Comparison of ENCODE assay signal across 19 cellular contexts in genomic region chr3:58573638-58574037, GRCh38. TPM values are rescaled to one million over a fixed set of nuclear protein-coding genes. Genes with fewer than 3 reads are reported as not detected.
DNase-seq lines count a peak whose midpoint lies in the region; ATAC-seq and TF ChIP-seq lines count a peak whose summit lies in the region.
"Had no signal": no experiment of that assay in that cellular context is flagged by ENCODE, and none has a peak within 500 bp of the region (broad histone marks: within the 10 kb centered on the region; RNA-seq: fewer than 3 reads in every experiment).

No MANE protein-coding gene starts in this region.

- peaks cover 0 to 25% (median 2%) of the 10 kb centered on the region in 4 donors for H3K36me3 ChIP-seq in esophagus muscularis mucosa
- no peaks in the 10 kb centered on the region for H3K36me3 ChIP-seq in hepatocyte (replicated peaks; ENCODE audit: insufficient read depth, low read depth)
- H3K36me3 ChIP-seq in suprapubic skin: no peaks in the 10 kb centered on the region

- H3K27ac ChIP-seq in esophagus muscularis mucosa (replicated peaks in 1 of 4) (peak overlapping the region in 3 of 4 donors; percentile 18 to 28 (median 22)), hepatocyte (no peak overlapping the region), suprapubic skin (no peak overlapping the region)

- no peaks in the 10 kb centered on the region for H3K79me2 ChIP-seq in hepatocyte

- H3K4me2 ChIP-seq in hepatocyte: no peak overlapping the region

- ATAC-seq in GM19324 (IDR thresholded peaks at IDR 0.05; ENCODE audit: low FRiP score, unreplicated experiment): no peak
- ATAC-seq: activated CD8-positive, alpha-beta memory T cell treated with anti-CD3 and anti-CD28 coated beads, Interleukin-2, amount 10 ng/mL, durations not matched to agents 7 days and 5 days; CD8-positive, alpha-beta T cell had no signal

- H3K27me3 ChIP-seq in esophagus muscularis mucosa (no peaks in the 10 kb centered on the region), hepatocyte (no peaks in the 10 kb centered on the region), suprapubic skin (no peaks in the 10 kb centered on the region)

- no peaks in the 10 kb centered on the region for H4K20me1 ChIP-seq in hepatocyte (ENCODE audit: insufficient read depth, poor library complexity, severe bottlenecking)

- DNase-seq in M059J (ENCODE audit: low read depth) (peak; percentile 20), esophagus muscularis mucosa (ENCODE audit: extremely low spot score) (no peak), hepatocyte (ENCODE audit: low spot score) (peak; percentile 14), suprapubic skin (ENCODE audit: low spot score in 2 of 2) (peak in 1 of 2 donors; percentile 63), SHP77 treated with DMSO at 0.1 percent for 48 hours (lab: John Stamatoyannopoulos, UW) (no peak), SK-N-DZ (ENCODE audit: low spot score) (no peak), middle frontal gyrus (ENCODE audit: extremely low spot score, low spot score) (no peak)
- DNase-seq: activated CD4-positive, alpha-beta T cell treated with anti-CD3 and anti-CD28 coated beads for 4 hours; activated CD8-positive, alpha-beta memory T cell treated with anti-CD3 and anti-CD28 coated beads, Interleukin-2, amount 10 ng/mL, durations not matched to agents 7 days and 5 days; activated naive CD8-positive, alpha-beta T cell treated with anti-CD3 and anti-CD28 coated beads for 36 hours; CD8-positive, alpha-beta T cell; effector CD4-positive, alpha-beta T cell; HFFc6; islet precursor cell; KG1; NCI-H1092; NCI-H2029 treated with DMSO at 0.1 percent for 48 hours had no signal

- TF ChIP-seq EP300 in esophagus muscularis mucosa (IDR thresholded peaks at IDR 0.05): no peak
- no peak for TF ChIP-seq EP300 in suprapubic skin (IDR thresholded peaks at IDR 0.05)

- H3K4me1 ChIP-seq in esophagus muscularis mucosa (peaks cover 25 to 62% (median 59%) of the 10 kb centered on the region in 4 donors), hepatocyte (ENCODE audit: insufficient read depth) (peaks cover 5% of the 10 kb centered on the region), suprapubic skin (peaks cover 37% of the 10 kb centered on the region)

- TF ChIP-seq CTCF in esophagus muscularis mucosa (IDR thresholded peaks at IDR 0.05) (no peak), hepatocyte (IDR thresholded peaks at IDR 0.05; ENCODE audit: poor library complexity) (no peak), suprapubic skin (IDR thresholded peaks at IDR 0.05) (no peak)

- H3K9me3 ChIP-seq in esophagus muscularis mucosa (no peaks in the 10 kb centered on the region), hepatocyte (ENCODE audit: low read depth) (no peaks in the 10 kb centered on the region), suprapubic skin (no peaks in the 10 kb centered on the region)

- 64% methylated on average over 7 of the region's 7 CpGs for WGBS in esophagus muscularis mucosa
- 63% methylated on average over 7 of the region's 7 CpGs for WGBS in hepatocyte (ENCODE audit: low lambda C conversion rate, missing lambda C conversion rate)
- WGBS in suprapubic skin: 41% methylated on average over 6 of the region's 7 CpGs

- H3K9me2 ChIP-seq in hepatocyte (replicated peaks; ENCODE audit: insufficient read depth): no peaks in the 10 kb centered on the region

- TF ChIP-seq POLR2A in esophagus muscularis mucosa (IDR thresholded peaks at IDR 0.05; ENCODE audit: low read depth) (no peak), suprapubic skin (IDR thresholded peaks at IDR 0.05) (no peak)

- no peak overlapping the region for H2AFZ ChIP-seq in hepatocyte

- H3K4me3 ChIP-seq in esophagus muscularis mucosa (peak overlapping the region in 2 of 4 donors; percentile 2 to 57), hepatocyte (no peak overlapping the region), suprapubic skin (peak overlapping the region; percentile 36)

- intact Hi-C loops in esophagus muscularis mucosa (cut with DNase I): no loop called here

RNA-seq across cellular contexts. Expression of gene FAM107A, which starts 3.6 kb away (rescaled TPM):
- 0.12 and 0.42 TPM in 2 replicates for total RNA-seq in M059J (2014; rRNA removed; shearing (Covaris generic))
- total RNA-seq in esophagus muscularis mucosa (100 to 1,000 TPM in 2 of 4 donors, 10 to 100 TPM in 2; 35.7 to 107 (median 92.7) TPM), hepatocyte (0.24 and 0.93 TPM in 2 replicates), suprapubic skin (10 to 100 TPM; 18.1 to 33.4 (median 24.6) TPM)
- polyA plus RNA-seq in hepatocyte: 0.40 and 0.58 TPM in 2 replicates
- polyA plus RNA-seq in SK-N-DZ (2014; cell fraction: cytosol; rRNA removed): 0.13 TPM in 1 of 2 replicates, not detected in the other
- 0.15 TPM in 1 of 2 replicates, not detected in the other for polyA plus RNA-seq in SK-N-DZ (2014; cell fraction: nucleus; rRNA removed)
- total RNA-seq: activated CD8-positive, alpha-beta memory T cell treated with anti-CD3 and anti-CD28 coated beads, Interleukin-2, amount 10 ng/mL, durations not matched to agents 7 days and 5 days; activated naive CD8-positive, alpha-beta T cell treated with anti-CD3 and anti-CD28 coated beads for 36 hours; CD8-positive, alpha-beta T cell; mesothelial cell of epicardium had no signal

RNA-seq across cellular contexts. Expression of gene ACOX2, which starts 36.6 kb away (rescaled TPM):
- total RNA-seq in M059J (2014; rRNA removed; shearing (Covaris generic)): 2.8 and 18.5 TPM in 2 replicates
- total RNA-seq in esophagus muscularis mucosa: 10 to 100 TPM; 18.3 to 28.9 (median 20.2) TPM
- 20.1 and 26.2 TPM in 2 replicates for total RNA-seq in hepatocyte
- polyA plus RNA-seq in hepatocyte: 30.6 and 31.3 TPM in 2 replicates
- total RNA-seq in suprapubic skin: 10 to 100 TPM in 1 of 4 donors, 1 to 10 TPM in 3; 5.7 to 12.2 (median 8.5) TPM
- polyA plus RNA-seq in SK-N-DZ (2014; cell fraction: cytosol; rRNA removed): 0.07 and 0.51 TPM in 2 replicates
- polyA plus RNA-seq in SK-N-DZ (2014; cell fraction: nucleus; rRNA removed): 0.92 and 3.8 TPM in 2 replicates
- total RNA-seq: activated CD8-positive, alpha-beta memory T cell treated with anti-CD3 and anti-CD28 coated beads, Interleukin-2, amount 10 ng/mL, durations not matched to agents 7 days and 5 days; activated naive CD8-positive, alpha-beta T cell treated with anti-CD3 and anti-CD28 coated beads for 36 hours; CD8-positive, alpha-beta T cell had no signal

Comparison
In these comparisons a context has a peak if more than half of its experiments do, and no peak if none do; other contexts are left out.
1. DNase-seq: peak in M059J (single experiment) and hepatocyte (single experiment); none in esophagus muscularis mucosa (single experiment), SHP77 treated with DMSO at 0.1 percent for 48 hours (single experiment), SK-N-DZ (single experiment) and middle frontal gyrus (single experiment).
2. H3K27ac ChIP-seq: peak in esophagus muscularis mucosa (3 of 4); none in hepatocyte (single experiment) and suprapubic skin (single experiment).